Comparison of ENCODE assay signal across 8 cellular contexts in the genomic region with DNA sequence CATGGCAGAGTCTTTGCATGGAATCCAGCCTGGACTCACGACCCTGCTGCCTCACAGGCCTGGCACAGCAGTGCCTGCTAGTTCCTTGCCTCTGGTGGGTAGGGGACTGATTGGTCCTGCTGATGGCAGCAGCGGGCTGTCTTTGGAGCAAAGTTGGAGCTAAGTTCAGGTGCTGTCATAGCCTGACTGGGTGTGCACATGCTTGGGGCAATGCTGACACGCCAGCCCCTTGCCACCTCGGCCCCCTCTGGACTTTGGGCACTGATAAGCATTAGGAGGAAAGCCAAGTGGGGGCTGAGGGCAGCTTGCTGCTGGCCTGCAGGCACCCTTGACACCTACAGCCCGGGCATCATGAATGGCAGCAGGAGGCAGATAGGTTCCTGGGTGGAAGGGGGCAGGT. TPM values are rescaled to one million over a fixed set of nuclear protein-coding genes. Genes with fewer than 3 reads are reported as not detected.
DNase-seq lines count a peak whose midpoint lies in the region; ATAC-seq, FAIRE-seq and TF ChIP-seq lines count a peak whose summit lies in the region.
"Not testable (repeated sequence)": the region's sequence is repeated elsewhere in the genome, so short reads cannot be mapped to it uniquely, and the experiment has no call there.
"Had no signal": no experiment of that assay in that cellular context is flagged by ENCODE, and none has a peak within 500 bp of the region (broad histone marks: within the 10 kb centered on the region; RNA-seq: fewer than 3 reads in every experiment).

No MANE protein-coding gene starts in this region.

- CTCF ChIA-PET in HCT116 (lab: Charles Lee); HepG2 (lab: Yijun Ruan, JAX; ENCODE audit: low intra/inter-chr PET ratio, low total read pairs): not testable (repeated sequence)

- not testable (repeated sequence) for H3K79me2 ChIP-seq in HCT116 (ENCODE audit: insufficient read depth, low read length); HepG2 (ENCODE audit: insufficient read depth, low read length)

- H3K9me2 ChIP-seq in HCT116 (ENCODE audit: insufficient read depth), result not testable (repeated sequence)

- not testable (repeated sequence) for TF ChIP-seq POLR2A in HCT116 (IDR thresholded peaks at IDR 0.05; ENCODE audit: borderline replicate concordance, extremely low read depth, insufficient read depth, insufficient read length); HepG2 (IDR thresholded peaks at IDR 0.05; ENCODE audit: insufficient read depth in 1 of 2, low read depth in 2 of 2, low read length in 2 of 2); right lobe of liver (IDR thresholded peaks at IDR 0.05)

- not testable (repeated sequence) for TF ChIP-seq RAD21 in HCT116 (IDR thresholded peaks at IDR 0.05; ENCODE audit: low read depth); HepG2 (CRISPR knock-in tag; IDR thresholded peaks at IDR 0.05)

- DNase-seq in HCT116 (ENCODE audit: low read depth, low spot score); right lobe of liver: not testable (repeated sequence)
- peak; percentile 7 for DNase-seq in RWPE2 (ENCODE audit: low spot score)
- DNase-seq in HepG2 (ENCODE audit: low spot score), result peak; percentile 18
- peak; percentile 36 for DNase-seq in posterior vena cava (ENCODE audit: low spot score)
- peak; percentile 46 for DNase-seq in upper lobe of right lung

- H3K4me2 ChIP-seq in HCT116 (ENCODE audit: low read length); HepG2 (ENCODE audit: low read depth, low read length): not testable (repeated sequence)

- in situ Hi-C loops in HepG2 (cut with HindIII; ENCODE audit: extremely low pct_ligation_motif_present, low pct_unique_long_range_greater_than_20kb), result not testable (repeated sequence)

- H3K27me3 ChIP-seq in HCT116 (ENCODE audit: insufficient read depth, low read length); RWPE2 (ENCODE audit: insufficient read depth, poor library complexity, severe bottlenecking); HepG2 (ENCODE audit: control insufficient read depth in 1 of 2, insufficient read depth in 2 of 2, low read length in 2 of 2); right lobe of liver; upper lobe of right lung: not testable (repeated sequence)

- POLR2A ChIA-PET in HCT116 (lab: Charles Lee); HepG2 (lab: Yijun Ruan, JAX): not testable (repeated sequence)

- RAD21 ChIA-PET in HCT116 (lab: Charles Lee; ENCODE audit: low non-redundant PET in 1 of 2, low total read pairs in 2 of 2, uncharacterized antibody in 2 of 2, unreplicated experiment in 2 of 2), result not testable (repeated sequence)

- 4% methylated on average over 3 of the region's 5 CpGs for WGBS in HepG2 (ENCODE audit: low lambda C conversion rate)
- WGBS in right lobe of liver (ENCODE audit: insufficient coverage, low coverage, low lambda C conversion rate, missing lambda C conversion rate), result no CpG with 5 or more reads among the region's 5 CpGs

- not testable (repeated sequence) for H3K9ac ChIP-seq in HCT116 (ENCODE audit: low read length); HepG2 (ENCODE audit: insufficient read depth, low read depth, low read length)

- TF ChIP-seq EP300 in HepG2 (IDR thresholded peaks at IDR 0.05; ENCODE audit: low read depth in 2 of 2, low read length in 2 of 2); HepG2 (CRISPR knock-in tag; IDR thresholded peaks at IDR 0.05; ENCODE audit: borderline replicate concordance): not testable (repeated sequence)

- H3K4me1 ChIP-seq in HCT116 (ENCODE audit: control insufficient read depth in 1 of 2, insufficient read depth in 2 of 2, low read length in 2 of 2); RWPE2 (ENCODE audit: insufficient read depth, poor library complexity, severe bottlenecking); HepG2 (ENCODE audit: insufficient read depth, low read length); right lobe of liver; upper lobe of right lung: not testable (repeated sequence)

- not testable (repeated sequence) for H3K36me3 ChIP-seq in HCT116 (ENCODE audit: control insufficient read depth in 1 of 2, insufficient read depth in 2 of 2, low read length in 2 of 2); RWPE2 (ENCODE audit: low read depth); HepG2 (replicated peaks in 1 of 2; ENCODE audit: control insufficient read depth in 1 of 2, insufficient read depth in 2 of 2, low read length in 2 of 2); right lobe of liver; upper lobe of right lung

- not testable (repeated sequence) for H3K27ac ChIP-seq in HCT116 (ENCODE audit: low read depth, low read length); RWPE2 (ENCODE audit: poor library complexity, severe bottlenecking); HepG2 (ENCODE audit: extremely low read length, insufficient read depth, low read length); right lobe of liver; upper lobe of right lung

- H4K20me1 ChIP-seq in HCT116 (ENCODE audit: insufficient read depth); HepG2 (ENCODE audit: insufficient read depth, low read length): not testable (repeated sequence)

- not testable (repeated sequence) for BruUV-seq in HCT116 (replicated peaks; lab: Mats Ljungman, UMichigan); HepG2 (replicated peaks; lab: Mats Ljungman, UMichigan)

- H3K4me3 ChIP-seq in HCT116 (replicated peaks in 1 of 2; ENCODE audit: low read depth in 1 of 2, low read length in 2 of 2); RWPE2 (ENCODE audit: severe bottlenecking); HepG2 (replicated peaks in 1 of 3; ENCODE audit: insufficient read depth in 1 of 3, low read depth in 2 of 3, low read length in 3 of 3); right lobe of liver; upper lobe of right lung: not testable (repeated sequence)

- H2AFZ ChIP-seq in HCT116 (ENCODE audit: low read depth, low read length, poor library complexity, severe bottlenecking); HepG2 (ENCODE audit: low read length): not testable (repeated sequence)

- not testable (repeated sequence) for H3K9me3 ChIP-seq in HCT116 (ENCODE audit: control insufficient read depth in 1 of 2, insufficient read depth in 1 of 2, low read depth in 1 of 2, low read length in 2 of 2); RWPE2 (ENCODE audit: severe bottlenecking); HepG2 (ENCODE audit: low read length); right lobe of liver; upper lobe of right lung

- FAIRE-seq in HepG2 (lab: Jason Lieb, UNC), result not testable (repeated sequence)

- intact Hi-C loops in HCT116 (cut with micrococcal nuclease); HepG2 (cut with micrococcal nuclease; ENCODE audit: unreplicated experiment); right lobe of liver (cut with DNase I); posterior vena cava (cut with DNase I); upper lobe of right lung (cut with DNase I): not testable (repeated sequence)

- peak; percentile 57 for ATAC-seq in HCT116
- ATAC-seq in RWPE2 (ENCODE audit: low read depth), result peak; percentile 13; the same call in 1 of the 3 replicates
- ATAC-seq in esophagus mucosa, result peak; percentile 11
- peak; percentile 55 for ATAC-seq in HepG2
- peak; percentile 22 to 54 (median 44) for ATAC-seq in right lobe of liver
- not testable (repeated sequence) for ATAC-seq in upper lobe of right lung

- not testable (repeated sequence) for TF ChIP-seq CTCF in HCT116 (IDR thresholded peaks at IDR 0.05 in 2 of 3, conservative IDR thresholded peaks at IDR 0.05 in 1 of 3; ENCODE audit: borderline replicate concordance in 1 of 3, insufficient read depth in 1 of 3, low read depth in 2 of 3, low read length in 2 of 3); RWPE2 (IDR thresholded peaks at IDR 0.05; ENCODE audit: poor library complexity, severe bottlenecking); upper lobe of right lung (IDR thresholded peaks at IDR 0.05)
- TF ChIP-seq CTCF in HepG2 (CRISPR knock-in tag; IDR thresholded peaks at IDR 0.05) (peak; percentile 51), right lobe of liver (IDR thresholded peaks at IDR 0.05) (peak in 2 of 4 donors; percentile 9 to 16)

RNA-seq across cellular contexts. Expression of a gene that starts 33.5 kb away (rescaled TPM):
- total RNA-seq in HCT116 (2021; ENCODE audit: unreplicated experiment) (1.4 TPM), esophagus mucosa (0.80 TPM), HepG2 (2016; rRNA removed; fragmentation: Illumina TruSeq; extraction: Trizol) (43.5 and 64.7 TPM in 2 replicates), right lobe of liver (100 to 1,000 TPM in 4 of 6 experiments, 10 to 100 TPM in 2; 63.5 to 355 (median 222) TPM), posterior vena cava (1 to 10 TPM; 2.7 to 8.7 TPM), upper lobe of right lung (69.0 TPM)
- 0.10 and 0.27 TPM in 2 replicates for polyA plus RNA-seq in HCT116 (2012)
- total RNA-seq in HepG2 (2016; cell fraction: cytosol; rRNA removed; fragmentation: Illumina TruSeq; extraction: Trizol; ENCODE audit: low read depth), result 7.0 and 10.7 TPM in 2 replicates
- total RNA-seq in HepG2 (2016; cell fraction: insoluble cytoplasmic fraction; rRNA removed; fragmentation: Illumina TruSeq; extraction: Trizol), result 39.6 and 65.0 TPM in 2 replicates
- 15.5 and 17.5 TPM in 2 replicates for total RNA-seq in HepG2 (2016; cell fraction: membrane; rRNA removed; fragmentation: Illumina TruSeq; extraction: Trizol)
- total RNA-seq in HepG2 (2016; cell fraction: nucleus; rRNA removed; fragmentation: Illumina TruSeq; extraction: Trizol), result 64.6 and 69.7 TPM in 2 replicates
- 99.3 and 112 TPM in 2 replicates for polyA plus RNA-seq in HepG2 (2011; rRNA removed)
- polyA plus RNA-seq in HepG2 (2011; cell fraction: cytosol; rRNA removed), result 47.3 and 63.6 TPM in 2 replicates
- polyA plus RNA-seq in HepG2 (2011; cell fraction: nucleus; rRNA removed), result 558 and 796 TPM in 2 replicates
- 78.7 and 82.0 TPM in 2 replicates for polyA plus RNA-seq in HepG2 (2012)
- polyA plus RNA-seq in HepG2 (2016; cell fraction: cytosol; fragmentation: Illumina TruSeq; extraction: Trizol; ENCODE audit: low read depth), result 4.1 and 4.3 TPM in 2 replicates
- 40.3 and 46.4 TPM in 2 replicates for polyA plus RNA-seq in HepG2 (2016; cell fraction: insoluble cytoplasmic fraction; fragmentation: Illumina TruSeq; extraction: Trizol; ENCODE audit: low read depth)
- 10.8 and 11.8 TPM in 2 replicates for polyA plus RNA-seq in HepG2 (2016; cell fraction: membrane; fragmentation: Illumina TruSeq; extraction: Trizol; ENCODE audit: low read depth)
- 186 and 192 TPM in 2 replicates for polyA plus RNA-seq in HepG2 (2016; cell fraction: nucleus; fragmentation: Illumina TruSeq; extraction: Trizol; ENCODE audit: insufficient read depth, low read depth)
- polyA minus RNA-seq in HepG2 (2011; rRNA and poly(A)+ RNA removed; ENCODE audit: low replicate concordance), result 103 and 128 TPM in 2 replicates
- polyA minus RNA-seq in HepG2 (2011; cell fraction: cytosol; rRNA and poly(A)+ RNA removed), result 33.8 and 36.2 TPM in 2 replicates
- polyA minus RNA-seq in HepG2 (2011; cell fraction: nucleus; rRNA and poly(A)+ RNA removed), result 97.0 and 114 TPM in 2 replicates
- total RNA-seq: CD8-positive, alpha-beta T cell had no signal
